15 cellular contexts compared by ENCODE assay signal in genomic region chr3:155069729-155070128, GRCh38. TPM values are rescaled to one million over a fixed set of nuclear protein-coding genes. Genes with fewer than 3 reads are reported as not detected.
DNase-seq lines count a peak whose midpoint lies in the region; ATAC-seq and TF ChIP-seq lines count a peak whose summit lies in the region.
"Had no signal": no experiment of that assay in that cellular context is flagged by ENCODE, and none has a peak within 500 bp of the region (broad histone marks: within the 10 kb centered on the region; RNA-seq: fewer than 3 reads in every experiment).

No MANE protein-coding gene starts in this region.

- H2AFZ ChIP-seq in osteoblast (ENCODE audit: low read length) = peak overlapping the region; percentile 63

- no peaks in the 10 kb centered on the region for H4K20me1 ChIP-seq in osteoblast (ENCODE audit: insufficient read depth, low read length)

- ATAC-seq in RWPE2 (ENCODE audit: low read depth) (no peak), HG03565 (IDR thresholded peaks at IDR 0.05; ENCODE audit: unreplicated experiment) (no peak), GM21423 (IDR thresholded peaks at IDR 0.05; ENCODE audit: unreplicated experiment) (no peak)
- ATAC-seq: esophagus mucosa, WTC11 had no signal

- TF ChIP-seq CTCF in RWPE2 (IDR thresholded peaks at IDR 0.05; ENCODE audit: poor library complexity, severe bottlenecking) = no peak
- no peak for TF ChIP-seq CTCF in epithelial cell of esophagus (IDR thresholded peaks at IDR 0.05; ENCODE audit: insufficient read depth, low read depth, low read length, missing control alignments)
- no peak for TF ChIP-seq CTCF in osteoblast (IDR thresholded peaks at IDR 0.05; ENCODE audit: extremely low read depth, low read depth, low read length)

- H3K9me3 ChIP-seq in RWPE2 (ENCODE audit: severe bottlenecking) = no peaks in the 10 kb centered on the region
- no peaks in the 10 kb centered on the region for H3K9me3 ChIP-seq in osteoblast (ENCODE audit: low read depth, low read length)

- no peak overlapping the region for H3K4me2 ChIP-seq in osteoblast (ENCODE audit: insufficient read depth, low read length)

- H3K79me2 ChIP-seq in osteoblast (ENCODE audit: insufficient read depth, low read length) = no peaks in the 10 kb centered on the region

- DNase-seq in G401 (ENCODE audit: low spot score) (peak; percentile 73), RWPE2 (ENCODE audit: low spot score) (no peak), epithelial cell of esophagus (ENCODE audit: low read depth) (peak; percentile 8), osteoblast (ENCODE audit: insufficient read length, low spot score, missing footprints) (no peak), KBM-7 (no peak), NCI-H446 treated with DMSO at 0.1 percent for 48 hours (lab: John Stamatoyannopoulos, UW) (no peak)
- DNase-seq: mesendoderm; NCI-H1048; NCI-H2171; posterior cingulate gyrus; stimulated activated CD4-positive, alpha-beta T cell treated with anti-CD3 and anti-CD28 coated beads, Interleukin-2, amount 100 ng/mL, for 24 hours had no signal

- H3K4me3 ChIP-seq in RWPE2 (ENCODE audit: severe bottlenecking) (no peak overlapping the region), epithelial cell of esophagus (ENCODE audit: low read length) (no peak overlapping the region), osteoblast (ENCODE audit: insufficient read depth, low read length) (no peak overlapping the region)

- H3K27ac ChIP-seq in RWPE2 (ENCODE audit: poor library complexity, severe bottlenecking) (peak overlapping the region; percentile 59), osteoblast (ENCODE audit: low read depth, low read length) (peak overlapping the region; percentile 96)

- H3K4me1 ChIP-seq in RWPE2 (ENCODE audit: insufficient read depth, poor library complexity, severe bottlenecking) (peaks cover 26% of the 10 kb centered on the region), osteoblast (ENCODE audit: insufficient read depth, low read length) (peaks cover 33% of the 10 kb centered on the region)

- H3K27me3 ChIP-seq in RWPE2 (ENCODE audit: insufficient read depth, poor library complexity, severe bottlenecking) (no peaks in the 10 kb centered on the region), osteoblast (ENCODE audit: insufficient read depth, low read length) (no peaks in the 10 kb centered on the region)

- H3K36me3 ChIP-seq in RWPE2 (ENCODE audit: low read depth) (no peaks in the 10 kb centered on the region), osteoblast (ENCODE audit: insufficient read depth, low read length) (no peaks in the 10 kb centered on the region)

- in situ Hi-C loops in G401 (cut with HindIII; ENCODE audit: low sequenced_read_pairs) (no loop called here), KBM-7 (cut with MboI; ENCODE audit: low pct_unique_long_range_greater_than_20kb, low sequenced_read_pairs) (no loop called here)

RNA-seq across cellular contexts. Expression of gene MME, which starts 10.4 kb away (rescaled TPM):
- 540 and 622 TPM in 2 replicates for total RNA-seq in G401 (2014; rRNA removed; shearing (Covaris generic))
- 102 and 261 TPM in 2 replicates for total RNA-seq in osteoblast

Comparison
In these comparisons a context has a peak if more than half of its experiments do, and no peak if none do; other contexts are left out.
1. DNase-seq: peak in G401 (single experiment) and epithelial cell of esophagus (single experiment); none in RWPE2 (single experiment), osteoblast (single experiment), KBM-7 (single experiment) and NCI-H446 treated with DMSO at 0.1 percent for 48 hours (single experiment).